Comparison of ENCODE assay signal across 1 cellular context in genomic region chr2:174248187-174248997, GRCh38.
A peak's percentile ranks its signal among the peaks of the same experiment; 100 is the strongest.
TF ChIP-seq lines count a peak whose summit lies in the region.

OLA1 (minus strand) TSS chr2:174248532; CDS start chr2:174246815, 1,717 bp downstream.

TF ChIP-seq in K562, 482 proteins besides CTCF, POLR2A, EP300 and RAD21 (continued from another document and continues in another):
- TF ChIP-seq, protein P1, sequence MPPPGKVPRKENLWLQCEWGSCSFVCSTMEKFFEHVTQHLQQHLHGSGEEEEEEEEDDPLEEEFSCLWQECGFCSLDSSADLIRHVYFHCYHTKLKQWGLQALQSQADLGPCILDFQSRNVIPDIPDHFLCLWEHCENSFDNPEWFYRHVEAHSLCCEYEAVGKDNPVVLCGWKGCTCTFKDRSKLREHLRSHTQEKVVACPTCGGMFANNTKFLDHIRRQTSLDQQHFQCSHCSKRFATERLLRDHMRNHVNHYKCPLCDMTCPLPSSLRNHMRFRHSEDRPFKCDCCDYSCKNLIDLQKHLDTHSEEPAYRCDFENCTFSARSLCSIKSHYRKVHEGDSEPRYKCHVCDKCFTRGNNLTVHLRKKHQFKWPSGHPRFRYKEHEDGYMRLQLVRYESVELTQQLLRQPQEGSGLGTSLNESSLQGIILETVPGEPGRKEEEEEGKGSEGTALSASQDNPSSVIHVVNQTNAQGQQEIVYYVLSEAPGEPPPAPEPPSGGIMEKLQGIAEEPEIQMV (tag; conservative IDR thresholded peaks at IDR 0.05; ENCODE audit: low read depth): no peak
- TF ChIP-seq ESRRA (IDR thresholded peaks at IDR 0.05; ENCODE audit: borderline replicate concordance, low read depth) (0 out of 2 replicates have a peak, but pooled peaks have one; percentile 23), PTBP1 (IDR thresholded peaks at IDR 0.05; ENCODE audit: low read depth, low read length) (no peak), RFX1 (IDR thresholded peaks at IDR 0.05) (no peak), CBFB (CRISPR knock-in tag; IDR thresholded peaks at IDR 0.05) (no peak), THRB (CRISPR knock-in tag; conservative IDR thresholded peaks at IDR 0.05) (0 out of 2 replicates have a peak, but pooled peaks have one; percentile 10), NCOA6 (IDR thresholded peaks at IDR 0.05) (peak; percentile 69; the same call in 1 of the 2 replicates), ZNF280A (IDR thresholded peaks at IDR 0.05; ENCODE audit: low read depth, partially characterized antibody) (no peak), FIP1L1 (IDR thresholded peaks at IDR 0.05; ENCODE audit: low read depth, low read length, poor library complexity, severe bottlenecking) (peak; percentile 94), JUND (IDR thresholded peaks at IDR 0.05; ENCODE audit: borderline replicate concordance, low read depth, low read length) (peak; percentile 8; the same call in 1 of the 2 replicates), JUND (tag; IDR thresholded peaks at IDR 0.05; ENCODE audit: borderline replicate concordance, low read depth, low read length) (no peak), TEAD4 (IDR thresholded peaks at IDR 0.05; ENCODE audit: low read length) (0 out of 2 replicates have a peak, but pooled peaks have one; percentile 9), TEAD4 (CRISPR knock-in tag; IDR thresholded peaks at IDR 0.05; ENCODE audit: borderline replicate concordance) (peak; percentile 35; the same call in 1 of the 2 replicates), HDAC8 (tag; IDR thresholded peaks at IDR 0.05) (no peak), XRCC5 (IDR thresholded peaks at IDR 0.05; ENCODE audit: low read depth, low read length) (no peak), TAF9B (IDR thresholded peaks at IDR 0.05; ENCODE audit: partially characterized antibody) (peak; percentile 75), CEBPG (CRISPR knock-in tag; IDR thresholded peaks at IDR 0.05) (no peak), CEBPG (tag; conservative IDR thresholded peaks at IDR 0.05 in 1 of 2, IDR thresholded peaks at IDR 0.05 in 1 of 2) (no peak), BMI1 (IDR thresholded peaks at IDR 0.05; ENCODE audit: low read length) (no peak), PREB (CRISPR knock-in tag; IDR thresholded peaks at IDR 0.05) (0 out of 2 replicates have a peak, but pooled peaks have one; percentile 79), ASH1L (IDR thresholded peaks at IDR 0.05; ENCODE audit: borderline replicate concordance, low read depth, partially characterized antibody) (peak; percentile 15), DEAF1 (CRISPR knock-in tag; IDR thresholded peaks at IDR 0.05) (no peak), SMAD1 (IDR thresholded peaks at IDR 0.05; ENCODE audit: low read depth, low read length, partially characterized antibody) (peak; percentile 58), BCOR (IDR thresholded peaks at IDR 0.05) (no peak; the same call in 1 of the 2 replicates), KLF1 (tag; IDR thresholded peaks at IDR 0.05) (peak; percentile 73; the same call in 1 of the 2 replicates), TAF1 (IDR thresholded peaks at IDR 0.05; ENCODE audit: control insufficient read depth, extremely low read depth, insufficient read depth, low read length, severe bottlenecking) (peak; percentile 78), SAFB2 (IDR thresholded peaks at IDR 0.05; ENCODE audit: borderline replicate concordance, low read depth, low read length, severe bottlenecking) (no peak), PHTF2 (CRISPR knock-in tag; IDR thresholded peaks at IDR 0.05) (no peak), FOXM1 (IDR thresholded peaks at IDR 0.05; ENCODE audit: low read depth) (no peak), FOXM1 (CRISPR knock-in tag; IDR thresholded peaks at IDR 0.05; ENCODE audit: low read depth) (peak; percentile 24; the same call in 1 of the 2 replicates), SAP30 (IDR thresholded peaks at IDR 0.05; ENCODE audit: borderline replicate concordance, insufficient read depth, low read depth, low read length, poor library complexity, severe bottlenecking) (peak; percentile 60), TCF7 (IDR thresholded peaks at IDR 0.05; ENCODE audit: borderline replicate concordance) (no peak), CREBBP (IDR thresholded peaks at IDR 0.05; ENCODE audit: low read depth, low read length) (no peak), POLR3A (IDR thresholded peaks at IDR 0.05; ENCODE audit: borderline replicate concordance, extremely low read depth, insufficient read depth, insufficient read length) (no peak), ZFP91 (CRISPR knock-in tag; IDR thresholded peaks at IDR 0.05) (no peak), KAT7 (CRISPR knock-in tag; IDR thresholded peaks at IDR 0.05; ENCODE audit: borderline replicate concordance) (peak; percentile 98), STAT5B (CRISPR knock-in tag; IDR thresholded peaks at IDR 0.05) (no peak), ZKSCAN8 (CRISPR knock-in tag; IDR thresholded peaks at IDR 0.05) (no peak), NCOA4 (IDR thresholded peaks at IDR 0.05; ENCODE audit: partially characterized antibody) (no peak), TAF7 (tag; IDR thresholded peaks at IDR 0.05) (peak; percentile 52; the same call in 1 of the 2 replicates), NR2C1 (IDR thresholded peaks at IDR 0.05) (no peak), NR2C1 (tag; IDR thresholded peaks at IDR 0.05) (no peak), E2F1 (CRISPR knock-in tag; IDR thresholded peaks at IDR 0.05) (peak; percentile 68; the same call in 1 of the 2 replicates), PRPF4 (IDR thresholded peaks at IDR 0.05; ENCODE audit: insufficient read depth, low read depth, low read length, poor library complexity, severe bottlenecking) (peak; percentile 46)
- TF ChIP-seq, protein P2, sequence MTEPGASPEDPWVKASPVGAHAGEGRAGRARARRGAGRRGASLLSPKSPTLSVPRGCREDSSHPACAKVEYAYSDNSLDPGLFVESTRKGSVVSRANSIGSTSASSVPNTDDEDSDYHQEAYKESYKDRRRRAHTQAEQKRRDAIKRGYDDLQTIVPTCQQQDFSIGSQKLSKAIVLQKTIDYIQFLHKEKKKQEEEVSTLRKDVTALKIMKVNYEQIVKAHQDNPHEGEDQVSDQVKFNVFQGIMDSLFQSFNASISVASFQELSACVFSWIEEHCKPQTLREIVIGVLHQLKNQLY (CRISPR knock-in tag; conservative IDR thresholded peaks at IDR 0.05): no peak
- TF ChIP-seq, protein P3, sequence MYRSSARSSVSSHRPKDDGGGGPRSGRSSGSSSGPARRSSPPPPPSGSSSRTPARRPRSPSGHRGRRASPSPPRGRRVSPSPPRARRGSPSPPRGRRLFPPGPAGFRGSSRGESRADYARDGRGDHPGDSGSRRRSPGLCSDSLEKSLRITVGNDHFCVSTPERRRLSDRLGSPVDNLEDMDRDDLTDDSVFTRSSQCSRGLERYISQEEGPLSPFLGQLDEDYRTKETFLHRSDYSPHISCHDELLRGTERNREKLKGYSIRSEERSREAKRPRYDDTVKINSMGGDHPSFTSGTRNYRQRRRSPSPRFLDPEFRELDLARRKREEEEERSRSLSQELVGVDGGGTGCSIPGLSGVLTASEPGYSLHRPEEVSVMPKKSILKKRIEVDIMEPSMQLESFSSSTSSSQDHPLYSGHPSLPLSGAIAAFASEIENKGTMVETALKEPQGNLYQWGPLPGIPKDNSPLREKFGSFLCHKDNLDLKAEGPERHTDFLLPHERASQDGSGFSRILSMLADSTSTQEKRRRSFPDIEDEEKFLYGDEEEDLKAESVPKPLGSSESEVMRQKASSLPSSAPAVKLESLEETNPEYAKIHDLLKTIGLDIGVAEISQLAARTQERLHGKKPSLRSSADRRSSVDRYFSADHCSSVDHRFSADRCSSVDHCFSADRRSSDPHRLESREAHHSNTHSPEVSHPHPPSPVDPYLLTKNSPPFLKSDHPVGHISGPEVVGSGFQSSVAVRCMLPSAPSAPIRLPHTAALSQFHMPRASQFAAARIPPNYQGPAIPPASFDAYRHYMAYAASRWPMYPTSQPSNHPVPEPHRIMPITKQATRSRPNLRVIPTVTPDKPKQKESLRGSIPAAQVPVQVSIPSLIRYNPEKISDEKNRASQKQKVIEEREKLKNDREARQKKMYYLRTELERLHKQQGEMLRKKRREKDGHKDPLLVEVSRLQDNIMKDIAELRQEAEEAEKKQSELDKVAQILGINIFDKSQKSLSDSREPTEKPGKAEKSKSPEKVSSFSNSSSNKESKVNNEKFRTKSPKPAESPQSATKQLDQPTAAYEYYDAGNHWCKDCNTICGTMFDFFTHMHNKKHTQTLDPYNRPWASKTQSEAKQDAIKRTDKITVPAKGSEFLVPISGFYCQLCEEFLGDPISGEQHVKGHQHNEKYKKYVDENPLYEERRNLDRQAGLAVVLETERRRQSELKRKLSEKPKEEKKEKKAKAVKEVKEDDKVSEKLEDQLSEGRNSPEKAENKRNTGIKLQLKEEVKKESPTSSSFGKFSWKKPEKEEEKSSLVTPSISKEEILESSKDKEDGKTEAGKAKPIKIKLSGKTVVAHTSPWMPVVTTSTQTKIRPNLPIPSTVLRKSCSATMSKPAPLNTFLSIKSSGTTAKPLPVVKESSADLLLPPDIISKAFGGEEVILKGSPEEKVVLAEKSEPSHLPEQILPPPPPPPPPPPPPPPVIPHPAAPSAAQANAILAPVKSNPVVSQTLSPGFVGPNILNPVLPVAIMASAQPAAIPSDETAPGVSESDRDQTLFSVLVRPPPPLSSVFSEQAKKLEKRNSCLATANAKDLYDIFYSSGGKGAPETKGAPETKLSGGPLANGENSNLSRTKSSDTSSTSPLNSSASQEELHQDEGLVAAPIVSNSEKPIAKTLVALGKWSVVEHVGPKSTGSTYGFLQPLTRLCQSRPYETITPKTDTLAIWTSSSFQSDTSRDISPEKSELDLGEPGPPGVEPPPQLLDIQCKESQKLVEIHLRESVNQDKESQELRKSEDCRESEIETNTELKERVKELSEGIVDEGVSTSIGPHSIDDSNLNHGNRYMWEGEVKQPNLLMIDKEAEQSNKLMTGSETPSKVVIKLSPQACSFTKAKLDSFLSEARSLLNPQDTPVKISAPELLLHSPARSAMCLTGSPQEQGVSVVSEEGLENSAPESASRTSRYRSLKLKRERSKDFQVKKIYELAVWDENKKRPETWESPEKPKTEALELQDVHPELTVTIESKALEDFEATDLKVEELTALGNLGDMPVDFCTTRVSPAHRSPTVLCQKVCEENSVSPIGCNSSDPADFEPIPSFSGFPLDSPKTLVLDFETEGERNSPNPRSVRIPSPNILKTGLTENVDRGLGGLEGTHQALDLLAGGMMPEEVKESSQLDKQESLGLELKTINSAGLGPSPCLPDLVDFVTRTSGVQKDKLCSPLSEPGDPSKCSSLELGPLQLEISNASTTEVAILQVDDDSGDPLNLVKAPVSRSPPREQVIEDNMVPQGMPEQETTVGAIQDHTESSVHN (IDR thresholded peaks at IDR 0.05; ENCODE audit: borderline replicate concordance in 1 of 2, low read depth in 1 of 2): no peak
